Comparison of ENCODE assay signal across 8 cellular contexts in genomic region chr3:170128259-170128976, GRCh38. TPM values are rescaled to one million over a fixed set of nuclear protein-coding genes. Genes with fewer than 3 reads are reported as not detected.
A peak's percentile ranks its signal among the peaks of the same experiment; 100 is the strongest.
DNase-seq lines count a peak whose midpoint lies in the region; ATAC-seq and TF ChIP-seq lines count a peak whose summit lies in the region.

No MANE protein-coding gene starts in this region.

- H3K4me2 ChIP-seq in H9 (ENCODE audit: insufficient read depth, insufficient read length, low read length) (no peak overlapping the region), MM.1S (ENCODE audit: low read depth, low read length) (peak overlapping the region; percentile 78)

- H3K9me2 ChIP-seq in MM.1S (replicated peaks; ENCODE audit: insufficient read depth, low read length) = no peaks in the 10 kb centered on the region

- no peak overlapping the region for H3K4ac ChIP-seq in H9 (ENCODE audit: low read depth, low read length)

- no peak overlapping the region for H4K91ac ChIP-seq in H9 (ENCODE audit: insufficient read length, low read depth, low read length)

- H3K9ac ChIP-seq in H9 (ENCODE audit: extremely low read depth, insufficient read length, low read length) = no peak overlapping the region
- peak overlapping the region; percentile 34; the same call in 1 of the 2 replicates for H3K9ac ChIP-seq in MM.1S (ENCODE audit: low read length)

- H3K4me1 Mint-ChIP-seq in H9 = no peaks in the 10 kb centered on the region
- peaks cover 13 to 27% of the 10 kb centered on the region in 2 donors for H3K4me1 Mint-ChIP-seq in effector memory CD8-positive, alpha-beta T cell (ENCODE audit: low read depth in 2 of 2)

- TF ChIP-seq CTCF in H9 (conservative IDR thresholded peaks at IDR 0.05) (no peak), MM.1S (IDR thresholded peaks at IDR 0.05; ENCODE audit: low read length) (no peak), tibial nerve (IDR thresholded peaks at IDR 0.05) (no peak), tibial artery (IDR thresholded peaks at IDR 0.05) (no peak)

- no peaks in the 10 kb centered on the region for H3K27me3 Mint-ChIP-seq in H9 (ENCODE audit: low read depth)
- H3K27me3 Mint-ChIP-seq in effector memory CD8-positive, alpha-beta T cell = no peaks in the 10 kb centered on the region

- TF ChIP-seq POLR2A in tibial nerve (IDR thresholded peaks at IDR 0.05) = no peak

- H3K14ac ChIP-seq in H9 (ENCODE audit: insufficient read depth, low read length) = no peak overlapping the region

- no peaks in the 10 kb centered on the region for H3K4me1 ChIP-seq in H9 (ENCODE audit: insufficient read depth, low read length)
- H3K4me1 ChIP-seq in MM.1S (ENCODE audit: low read length) = peaks cover 61% of the 10 kb centered on the region
- H3K4me1 ChIP-seq in tibial nerve = peaks cover 0 to 4% (median 0%) of the 10 kb centered on the region in 4 donors
- H3K4me1 ChIP-seq in tibial artery = peaks cover 0 to 3% (median 0%) of the 10 kb centered on the region in 4 donors

- WGBS in H9 (ENCODE audit: extremely low coverage, insufficient read length, low lambda C conversion rate) = no CpG with 5 or more reads among the region's 4 CpGs
- WGBS in tibial nerve, 2 donors = 70 to 76% methylated on average over 4 of the region's 4 CpGs

- H3T11ph ChIP-seq in H9 (ENCODE audit: low read length) = no peak overlapping the region

- no peak overlapping the region for H3K18ac ChIP-seq in H9 (ENCODE audit: insufficient read length, low read depth, low read length)

- no peak overlapping the region for H2BK15ac ChIP-seq in H9 (ENCODE audit: low read depth, low read length)

- peaks cover 48% of the 10 kb centered on the region for H3F3A ChIP-seq in MM.1S (ENCODE audit: insufficient read depth, low read length)

- no peak overlapping the region for H3K27ac ChIP-seq in H9 (ENCODE audit: insufficient read length, low read depth, low read length)
- H3K27ac ChIP-seq in MM.1S (ENCODE audit: low read length) = peak overlapping the region; percentile 83
- no peak overlapping the region for H3K27ac ChIP-seq in tibial nerve
- H3K27ac ChIP-seq in tibial artery = no peak overlapping the region

- H3K9me3 ChIP-seq in H9 (ENCODE audit: control insufficient read depth, low read depth, low read length) (no peaks in the 10 kb centered on the region), MM.1S (replicated peaks; ENCODE audit: insufficient read depth, low read length) (no peaks in the 10 kb centered on the region), tibial nerve (no peaks in the 10 kb centered on the region), tibial artery (peaks cover 0 to 4% (median 0%) of the 10 kb centered on the region in 3 donors)

- intact Hi-C loops in tibial artery (cut with DNase I; ENCODE audit: low total_unique reads) = no loop called here

- H3K79me2 ChIP-seq in H9 (ENCODE audit: insufficient read depth, low read length) = no peaks in the 10 kb centered on the region
- H3K79me2 ChIP-seq in MM.1S (ENCODE audit: low read length) = peaks cover 71% of the 10 kb centered on the region

- no peaks in the 10 kb centered on the region for H3K9me3 Mint-ChIP-seq in H9
- no peaks in the 10 kb centered on the region for H3K9me3 Mint-ChIP-seq in effector memory CD8-positive, alpha-beta T cell

- H3K56ac ChIP-seq in H9 (ENCODE audit: insufficient read length, low read depth, low read length) = no peak overlapping the region

- H3K23me2 ChIP-seq in H9 (ENCODE audit: insufficient read length, low read depth, low read length, poor library complexity, severe bottlenecking) = no peaks in the 10 kb centered on the region

- H3K4me3 Mint-ChIP-seq in H9 = no peak overlapping the region
- peak overlapping the region; percentile 13 to 25 for H3K4me3 Mint-ChIP-seq in effector memory CD8-positive, alpha-beta T cell

- no peak overlapping the region for H2BK120ac ChIP-seq in H9 (ENCODE audit: low read depth, low read length, poor library complexity, severe bottlenecking)

- H3K27me3 ChIP-seq in H9 (ENCODE audit: insufficient read depth, low read length) (no peaks in the 10 kb centered on the region), MM.1S (replicated peaks; ENCODE audit: insufficient read depth, low read length) (no peaks in the 10 kb centered on the region), tibial nerve (no peaks in the 10 kb centered on the region), tibial artery (no peaks in the 10 kb centered on the region)

- H2BK20ac ChIP-seq in H9 (ENCODE audit: low read depth, low read length, poor library complexity, severe bottlenecking) = no peak overlapping the region

- peak overlapping the region in 1 of 3 experiments; percentile 15; a peak in 2 of 7 replicates for H3K27ac Mint-ChIP-seq in H9
- peak overlapping the region in 1 of 2 donors; percentile 70 for H3K27ac Mint-ChIP-seq in effector memory CD8-positive, alpha-beta T cell

- H3K79me1 ChIP-seq in H9 (ENCODE audit: insufficient read depth, low read depth, low read length, poor library complexity, severe bottlenecking) = no peaks in the 10 kb centered on the region

- peak overlapping the region; percentile 87 for H4K8ac ChIP-seq in H9 (replicated peaks; ENCODE audit: insufficient read length, low read depth, low read length)

- no peak for TF ChIP-seq EP300 in tibial nerve (IDR thresholded peaks at IDR 0.05)

- no peak overlapping the region for H2AFZ ChIP-seq in H9 (ENCODE audit: low read length)
- no peak overlapping the region for H2AFZ ChIP-seq in MM.1S (ENCODE audit: low read length)

- no peak overlapping the region for H2BK12ac ChIP-seq in H9 (ENCODE audit: insufficient read length, low read depth, low read length)

- H3K36me3 ChIP-seq in MM.1S (replicated peaks; ENCODE audit: insufficient read depth, low read length) = peaks cover 4% of the 10 kb centered on the region; the same call in 1 of the 2 replicates
- H3K36me3 ChIP-seq in tibial nerve = peaks cover 0 to 48% (median 0%) of the 10 kb centered on the region in 3 donors
- H3K36me3 ChIP-seq in tibial artery = peaks cover 39 to 54% (median 54%) of the 10 kb centered on the region in 3 donors

- DNase-seq in H9 (no peak), MM.1S (peak; percentile 98), tibial nerve (ENCODE audit: low spot score in 2 of 2) (no peak), OCI-M2 (lab: John Stamatoyannopoulos, UW; ENCODE audit: unreplicated experiment) (no peak), epidermal melanocyte (ENCODE audit: insufficient read length, low spot score) (no peak), tibial artery (no peak)
- DNase-seq in effector memory CD8-positive, alpha-beta T cell = no peak

- H2BK5ac ChIP-seq in H9 (ENCODE audit: insufficient read length, low read length) = no peak overlapping the region

- H3K23ac ChIP-seq in H9 (ENCODE audit: insufficient read length, low read depth, low read length) = no peak overlapping the region

- peak; percentile 66 for ATAC-seq in GM18508 (IDR thresholded peaks at IDR 0.05; ENCODE audit: insufficient read depth, unreplicated experiment)
- peak; percentile 51 for ATAC-seq in effector memory CD8-positive, alpha-beta T cell (replicated peaks)

- H4K5ac ChIP-seq in H9 (ENCODE audit: insufficient read length, low read depth, low read length) = no peak overlapping the region

- no peak overlapping the region for H2AK5ac ChIP-seq in H9 (ENCODE audit: insufficient read length, low read length)

- H3K36me3 Mint-ChIP-seq in H9 (ENCODE audit: insufficient read depth in 1 of 3, low read depth in 3 of 3) = peaks cover 9 to 28% (median 21%) of the 10 kb centered on the region in 3 experiments; a peak in 6 of 7 replicates
- H3K36me3 Mint-ChIP-seq in effector memory CD8-positive, alpha-beta T cell (ENCODE audit: insufficient read depth) = peaks cover 61% of the 10 kb centered on the region

- no peaks in the 10 kb centered on the region for H4K20me1 ChIP-seq in H9 (ENCODE audit: control insufficient read depth, insufficient read depth, insufficient read length)
- no peaks in the 10 kb centered on the region for H4K20me1 ChIP-seq in MM.1S (ENCODE audit: insufficient read depth, low read length)

- peak overlapping the region; percentile 44 for H3K4me3 ChIP-seq in MM.1S (ENCODE audit: low read length)
- H3K4me3 ChIP-seq in tibial nerve = no peak overlapping the region
- H3K4me3 ChIP-seq in tibial artery = no peak overlapping the region

RNA-seq across cellular contexts. Expression of gene PHC3, which starts 53.1 kb away (rescaled TPM):
- 26.4 and 27.2 TPM in 2 replicates for total RNA-seq in H9 (2021)
- 100 to 1,000 TPM in 3 of 4 donors, 10 to 100 TPM in 1; 63.8 to 124 (median 112) TPM for total RNA-seq in tibial nerve

Comparison
In these comparisons a context has a peak if more than half of its experiments do, and no peak if none do; other contexts are left out.
1. H3K4me3 Mint-ChIP-seq: peak in effector memory CD8-positive, alpha-beta T cell (2 of 2); none in H9 (0 of 2).